17 cellular contexts compared by ENCODE assay signal in genomic region chr18:46337206-46337710, GRCh38.
A peak's percentile ranks its signal among the peaks of the same experiment; 100 is the strongest.
DNase-seq lines count a peak whose midpoint lies in the region; ATAC-seq and TF ChIP-seq lines count a peak whose summit lies in the region.
"Had no signal": no experiment of that assay in that cellular context is flagged by ENCODE, and none has a peak within 500 bp of the region (broad histone marks: within the 10 kb centered on the region; RNA-seq: fewer than 3 reads in every experiment).

No MANE protein-coding gene starts in this region.

- H3K79me2 ChIP-seq in osteoblast (ENCODE audit: insufficient read depth, low read length): no peaks in the 10 kb centered on the region

- intact Hi-C loops in psoas muscle (cut with DNase I): no loop called here

- H3K4me1 Mint-ChIP-seq in endodermal cell: peaks cover 42% of the 10 kb centered on the region

- H3K9me3 ChIP-seq in endodermal cell (ENCODE audit: control insufficient read depth, low read length): no peaks in the 10 kb centered on the region
- no peaks in the 10 kb centered on the region for H3K9me3 ChIP-seq in psoas muscle
- H3K9me3 ChIP-seq in osteoblast (ENCODE audit: low read depth, low read length): no peaks in the 10 kb centered on the region
- H3K9me3 ChIP-seq: breast epithelium had no signal

- H3K27me3 ChIP-seq in endodermal cell (ENCODE audit: control insufficient read depth, insufficient read depth, low read length, poor library complexity, severe bottlenecking) (peaks cover 28% of the 10 kb centered on the region), psoas muscle (ENCODE audit: insufficient read depth in 3 of 3, low read length in 2 of 3) (no peaks in the 10 kb centered on the region), osteoblast (ENCODE audit: insufficient read depth, low read length) (peaks cover 63% of the 10 kb centered on the region)
- H3K27me3 ChIP-seq: breast epithelium, foreskin keratinocyte had no signal

- H3K4me3 ChIP-seq in endodermal cell (ENCODE audit: low read length) (no peak overlapping the region), psoas muscle (peak overlapping the region; percentile 17), osteoblast (ENCODE audit: insufficient read depth, low read length) (no peak overlapping the region)
- H3K4me3 ChIP-seq: breast epithelium, smooth muscle cell had no signal

- H3K36me3 ChIP-seq in endodermal cell (ENCODE audit: control insufficient read depth, insufficient read depth, low read length): no peaks in the 10 kb centered on the region
- H3K36me3 ChIP-seq in psoas muscle (ENCODE audit: insufficient read depth in 1 of 2, low read depth in 1 of 2): no peaks in the 10 kb centered on the region
- no peaks in the 10 kb centered on the region for H3K36me3 ChIP-seq in osteoblast (ENCODE audit: insufficient read depth, low read length)
- H3K36me3 ChIP-seq: breast epithelium had no signal

- H3K4me1 ChIP-seq in endodermal cell (ENCODE audit: control insufficient read depth, insufficient read depth, low read length) (peaks cover 18% of the 10 kb centered on the region), psoas muscle (peaks cover 11% of the 10 kb centered on the region), osteoblast (ENCODE audit: insufficient read depth, low read length) (no peaks in the 10 kb centered on the region)
- H3K4me1 ChIP-seq: breast epithelium had no signal

- no peaks in the 10 kb centered on the region for H3K9me3 Mint-ChIP-seq in endodermal cell
- H3K9me3 Mint-ChIP-seq: activated naive CD4-positive, alpha-beta T cell treated with anti-CD3 and anti-CD28 coated beads for 36 hours; WTC11 had no signal

- no peaks in the 10 kb centered on the region for H3K36me3 Mint-ChIP-seq in endodermal cell (ENCODE audit: low read depth)
- H3K36me3 Mint-ChIP-seq: WTC11 had no signal

- TF ChIP-seq CTCF in endodermal cell (conservative IDR thresholded peaks at IDR 0.05) (no peak), psoas muscle (IDR thresholded peaks at IDR 0.05) (no peak), osteoblast (IDR thresholded peaks at IDR 0.05; ENCODE audit: extremely low read depth, low read depth, low read length) (no peak)

- DNase-seq in NCI-H2227 (lab: John Stamatoyannopoulos, UW; ENCODE audit: unreplicated experiment) (peak; percentile 36), NCI-H2227 treated with DMSO at 0.1 percent for 48 hours (lab: John Stamatoyannopoulos, UW) (no peak), NCI-H2171 (lab: John Stamatoyannopoulos, UW) (peak; percentile 60), endodermal cell (no peak), psoas muscle (no peak), osteoblast (ENCODE audit: insufficient read length, low spot score, missing footprints) (no peak), D341Med (ENCODE audit: low spot score) (no peak)
- DNase-seq: activated naive CD4-positive, alpha-beta T cell treated with anti-CD3 and anti-CD28 coated beads for 36 hours; foreskin keratinocyte; NCI-H2107; occipital lobe; SW 1271 had no signal

- peak overlapping the region; percentile 95 for H3K27ac ChIP-seq in endodermal cell (ENCODE audit: low read depth, low read length)
- H3K27ac ChIP-seq in psoas muscle: no peak overlapping the region
- no peak overlapping the region for H3K27ac ChIP-seq in osteoblast (ENCODE audit: low read depth, low read length)
- H3K27ac ChIP-seq: 22Rv1, breast epithelium, foreskin keratinocyte had no signal

- H3K27me3 Mint-ChIP-seq in endodermal cell (ENCODE audit: insufficient read depth): peaks cover 32% of the 10 kb centered on the region

- H3K27ac Mint-ChIP-seq in endodermal cell: no peak overlapping the region
- H3K27ac Mint-ChIP-seq: activated naive CD4-positive, alpha-beta T cell treated with anti-CD3 and anti-CD28 coated beads for 36 hours had no signal

- no peak overlapping the region for H3K9ac ChIP-seq in endodermal cell (ENCODE audit: extremely low read depth, low read length, poor library complexity, severe bottlenecking)

- no peak overlapping the region for H3K4me3 Mint-ChIP-seq in endodermal cell
- H3K4me3 Mint-ChIP-seq: activated naive CD4-positive, alpha-beta T cell treated with anti-CD3 and anti-CD28 coated beads for 36 hours; WTC11 had no signal

- no peak overlapping the region for H2AFZ ChIP-seq in osteoblast (ENCODE audit: low read length)

- H4K20me1 ChIP-seq in osteoblast (ENCODE audit: insufficient read depth, low read length): no peaks in the 10 kb centered on the region

- ATAC-seq in psoas muscle (no peak), HG02642 (IDR thresholded peaks at IDR 0.05; ENCODE audit: poor library complexity, unreplicated experiment) (no peak)
- ATAC-seq: foreskin keratinocyte, WTC11 had no signal

- WGBS in endodermal cell (ENCODE audit: insufficient coverage in 1 of 2, insufficient read length in 1 of 2), 2 experiments: 63 to 83% methylated on average over 9 to 11 of the region's 11 CpGs
- WGBS in psoas muscle, 3 donors: 65 to 76% (median 70%) methylated on average over 11 of the region's 11 CpGs

- no peak overlapping the region for H3K4me2 ChIP-seq in osteoblast (ENCODE audit: insufficient read depth, low read length)
- H3K4me2 ChIP-seq: smooth muscle cell had no signal

Comparison
In these comparisons a context has a peak if more than half of its experiments do, and no peak if none do; other contexts are left out.
1. DNase-seq: peak in NCI-H2227 (single experiment) and NCI-H2171 (single experiment); none in NCI-H2227 treated with DMSO at 0.1 percent for 48 hours (single experiment), endodermal cell (single experiment), psoas muscle (0 of 2), osteoblast (single experiment) and D341Med (single experiment).